In genomic region chr7:70657532-70657931, GRCh38 we compare ENCODE assay signal across 19 cellular contexts.
DNase-seq lines count a peak whose midpoint lies in the region; FAIRE-seq and TF ChIP-seq lines count a peak whose summit lies in the region.
"Had no signal": no experiment of that assay in that cellular context is flagged by ENCODE, and none has a peak within 500 bp of the region (broad histone marks: within the 10 kb centered on the region; RNA-seq: fewer than 3 reads in every experiment).

No MANE protein-coding gene starts in this region.

- DNase-seq in DMS79 (lab: John Stamatoyannopoulos, UW) (peak; percentile 34), NCI-H187 treated with DMSO at 0.1 percent for 48 hours (lab: John Stamatoyannopoulos, UW) (peak; percentile 65), SJCRH30 (peak; percentile 57 to 70), myocyte (ENCODE audit: low read depth) (peak; percentile 84), spleen (no peak), NCI-H128 (lab: John Stamatoyannopoulos, UW; ENCODE audit: unreplicated experiment) (no peak), ecto neural progenitor cell (ENCODE audit: low spot score) (no peak), GM19239 (ENCODE audit: insufficient read length, low spot score) (no peak)
- DNase-seq: Caco-2; CD4-positive, alpha-beta T cell; NCI-H1092 treated with DMSO at 0.1 percent for 48 hours; NCI-H510A; NCI-H748 treated with DMSO at 0.1 percent for 48 hours; NK-92 treated with Interleukin-12 subunit alpha and Interleukin-12 subunit beta, amount 100 ng/mL, for 24 hours; SHP77 treated with DMSO at 0.1 percent for 48 hours had no signal

- H3K4me1 ChIP-seq in SJCRH30 (peaks cover 13% of the 10 kb centered on the region; the same call in 1 of the 2 replicates), spleen (peaks cover 0 to 3% (median 0%) of the 10 kb centered on the region in 6 donors)
- H3K4me1 ChIP-seq: A549, Caco-2 had no signal

- H3K4me3 ChIP-seq in SJCRH30 (no peak overlapping the region), spleen (no peak overlapping the region)
- H3K4me3 ChIP-seq: A549, GM12878, K562 had no signal

- H3K27ac ChIP-seq in SJCRH30 (no peak overlapping the region), spleen (no peak overlapping the region)
- H3K27ac ChIP-seq: A549 had no signal

- H3K36me3 ChIP-seq in SJCRH30 (no peaks in the 10 kb centered on the region), spleen (no peaks in the 10 kb centered on the region)

- H3K9me3 ChIP-seq in SJCRH30 (replicated peaks), result no peaks in the 10 kb centered on the region
- H3K9me3 ChIP-seq in spleen, result no peaks in the 10 kb centered on the region
- H3K9me3 ChIP-seq: A549, Caco-2 had no signal

- TF ChIP-seq CTCF in spleen (IDR thresholded peaks at IDR 0.05 in 8 of 11, conservative IDR thresholded peaks at IDR 0.05 in 3 of 11), result no peak

- TF ChIP-seq POLR2A in spleen (IDR thresholded peaks at IDR 0.05), result no peak

- no peaks in the 10 kb centered on the region for H3K27me3 ChIP-seq in SJCRH30
- H3K27me3 ChIP-seq in spleen (replicated peaks in 1 of 7), result no peaks in the 10 kb centered on the region

- no peak for FAIRE-seq in GM19239 (lab: Jason Lieb, UNC)
- FAIRE-seq: A549, GM12878, H1, K562 had no signal

- WGBS in spleen, 5 donors, result 90 to 96% (median 90%) methylated on average over 5 of the region's 5 CpGs

- intact Hi-C loops in spleen (cut with DNase I; ENCODE audit: low total_unique reads), result no loop called here

Comparison
In these comparisons a context has a peak if more than half of its experiments do, and no peak if none do; other contexts are left out.
1. DNase-seq: peak in DMS79 (single experiment), NCI-H187 treated with DMSO at 0.1 percent for 48 hours (single experiment), SJCRH30 (2 of 2) and myocyte (single experiment); none in spleen (single experiment), NCI-H128 (single experiment), ecto neural progenitor cell (single experiment) and GM19239 (single experiment).